ENCODE assay signal across 1 cellular context in genomic region chr1:30765610-30766434, GRCh38.
A peak's percentile ranks its signal among the peaks of the same experiment; 100 is the strongest.
TF ChIP-seq lines count a peak whose summit lies in the region.

No MANE protein-coding gene starts in this region.

TF ChIP-seq in H1, 55 proteins besides CTCF, POLR2A, EP300 and RAD21:
- peak; percentile 33; the same call in 1 of the 2 replicates for TF ChIP-seq KDM1A (IDR thresholded peaks at IDR 0.05; ENCODE audit: borderline replicate concordance, low read length)
- TF ChIP-seq, protein P1, sequence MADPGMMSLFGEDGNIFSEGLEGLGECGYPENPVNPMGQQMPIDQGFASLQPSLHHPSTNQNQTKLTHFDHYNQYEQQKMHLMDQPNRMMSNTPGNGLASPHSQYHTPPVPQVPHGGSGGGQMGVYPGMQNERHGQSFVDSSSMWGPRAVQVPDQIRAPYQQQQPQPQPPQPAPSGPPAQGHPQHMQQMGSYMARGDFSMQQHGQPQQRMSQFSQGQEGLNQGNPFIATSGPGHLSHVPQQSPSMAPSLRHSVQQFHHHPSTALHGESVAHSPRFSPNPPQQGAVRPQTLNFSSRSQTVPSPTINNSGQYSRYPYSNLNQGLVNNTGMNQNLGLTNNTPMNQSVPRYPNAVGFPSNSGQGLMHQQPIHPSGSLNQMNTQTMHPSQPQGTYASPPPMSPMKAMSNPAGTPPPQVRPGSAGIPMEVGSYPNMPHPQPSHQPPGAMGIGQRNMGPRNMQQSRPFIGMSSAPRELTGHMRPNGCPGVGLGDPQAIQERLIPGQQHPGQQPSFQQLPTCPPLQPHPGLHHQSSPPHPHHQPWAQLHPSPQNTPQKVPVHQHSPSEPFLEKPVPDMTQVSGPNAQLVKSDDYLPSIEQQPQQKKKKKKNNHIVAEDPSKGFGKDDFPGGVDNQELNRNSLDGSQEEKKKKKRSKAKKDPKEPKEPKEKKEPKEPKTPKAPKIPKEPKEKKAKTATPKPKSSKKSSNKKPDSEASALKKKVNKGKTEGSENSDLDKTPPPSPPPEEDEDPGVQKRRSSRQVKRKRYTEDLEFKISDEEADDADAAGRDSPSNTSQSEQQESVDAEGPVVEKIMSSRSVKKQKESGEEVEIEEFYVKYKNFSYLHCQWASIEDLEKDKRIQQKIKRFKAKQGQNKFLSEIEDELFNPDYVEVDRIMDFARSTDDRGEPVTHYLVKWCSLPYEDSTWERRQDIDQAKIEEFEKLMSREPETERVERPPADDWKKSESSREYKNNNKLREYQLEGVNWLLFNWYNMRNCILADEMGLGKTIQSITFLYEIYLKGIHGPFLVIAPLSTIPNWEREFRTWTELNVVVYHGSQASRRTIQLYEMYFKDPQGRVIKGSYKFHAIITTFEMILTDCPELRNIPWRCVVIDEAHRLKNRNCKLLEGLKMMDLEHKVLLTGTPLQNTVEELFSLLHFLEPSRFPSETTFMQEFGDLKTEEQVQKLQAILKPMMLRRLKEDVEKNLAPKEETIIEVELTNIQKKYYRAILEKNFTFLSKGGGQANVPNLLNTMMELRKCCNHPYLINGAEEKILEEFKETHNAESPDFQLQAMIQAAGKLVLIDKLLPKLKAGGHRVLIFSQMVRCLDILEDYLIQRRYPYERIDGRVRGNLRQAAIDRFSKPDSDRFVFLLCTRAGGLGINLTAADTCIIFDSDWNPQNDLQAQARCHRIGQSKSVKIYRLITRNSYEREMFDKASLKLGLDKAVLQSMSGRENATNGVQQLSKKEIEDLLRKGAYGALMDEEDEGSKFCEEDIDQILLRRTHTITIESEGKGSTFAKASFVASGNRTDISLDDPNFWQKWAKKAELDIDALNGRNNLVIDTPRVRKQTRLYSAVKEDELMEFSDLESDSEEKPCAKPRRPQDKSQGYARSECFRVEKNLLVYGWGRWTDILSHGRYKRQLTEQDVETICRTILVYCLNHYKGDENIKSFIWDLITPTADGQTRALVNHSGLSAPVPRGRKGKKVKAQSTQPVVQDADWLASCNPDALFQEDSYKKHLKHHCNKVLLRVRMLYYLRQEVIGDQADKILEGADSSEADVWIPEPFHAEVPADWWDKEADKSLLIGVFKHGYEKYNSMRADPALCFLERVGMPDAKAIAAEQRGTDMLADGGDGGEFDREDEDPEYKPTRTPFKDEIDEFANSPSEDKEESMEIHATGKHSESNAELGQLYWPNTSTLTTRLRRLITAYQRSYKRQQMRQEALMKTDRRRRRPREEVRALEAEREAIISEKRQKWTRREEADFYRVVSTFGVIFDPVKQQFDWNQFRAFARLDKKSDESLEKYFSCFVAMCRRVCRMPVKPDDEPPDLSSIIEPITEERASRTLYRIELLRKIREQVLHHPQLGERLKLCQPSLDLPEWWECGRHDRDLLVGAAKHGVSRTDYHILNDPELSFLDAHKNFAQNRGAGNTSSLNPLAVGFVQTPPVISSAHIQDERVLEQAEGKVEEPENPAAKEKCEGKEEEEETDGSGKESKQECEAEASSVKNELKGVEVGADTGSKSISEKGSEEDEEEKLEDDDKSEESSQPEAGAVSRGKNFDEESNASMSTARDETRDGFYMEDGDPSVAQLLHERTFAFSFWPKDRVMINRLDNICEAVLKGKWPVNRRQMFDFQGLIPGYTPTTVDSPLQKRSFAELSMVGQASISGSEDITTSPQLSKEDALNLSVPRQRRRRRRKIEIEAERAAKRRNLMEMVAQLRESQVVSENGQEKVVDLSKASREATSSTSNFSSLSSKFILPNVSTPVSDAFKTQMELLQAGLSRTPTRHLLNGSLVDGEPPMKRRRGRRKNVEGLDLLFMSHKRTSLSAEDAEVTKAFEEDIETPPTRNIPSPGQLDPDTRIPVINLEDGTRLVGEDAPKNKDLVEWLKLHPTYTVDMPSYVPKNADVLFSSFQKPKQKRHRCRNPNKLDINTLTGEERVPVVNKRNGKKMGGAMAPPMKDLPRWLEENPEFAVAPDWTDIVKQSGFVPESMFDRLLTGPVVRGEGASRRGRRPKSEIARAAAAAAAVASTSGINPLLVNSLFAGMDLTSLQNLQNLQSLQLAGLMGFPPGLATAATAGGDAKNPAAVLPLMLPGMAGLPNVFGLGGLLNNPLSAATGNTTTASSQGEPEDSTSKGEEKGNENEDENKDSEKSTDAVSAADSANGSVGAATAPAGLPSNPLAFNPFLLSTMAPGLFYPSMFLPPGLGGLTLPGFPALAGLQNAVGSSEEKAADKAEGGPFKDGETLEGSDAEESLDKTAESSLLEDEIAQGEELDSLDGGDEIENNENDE (IDR thresholded peaks at IDR 0.05; ENCODE audit: insufficient replicate concordance, low read length), result no peak
